ENCODE assay signal across 11 cellular contexts in the genomic region with DNA sequence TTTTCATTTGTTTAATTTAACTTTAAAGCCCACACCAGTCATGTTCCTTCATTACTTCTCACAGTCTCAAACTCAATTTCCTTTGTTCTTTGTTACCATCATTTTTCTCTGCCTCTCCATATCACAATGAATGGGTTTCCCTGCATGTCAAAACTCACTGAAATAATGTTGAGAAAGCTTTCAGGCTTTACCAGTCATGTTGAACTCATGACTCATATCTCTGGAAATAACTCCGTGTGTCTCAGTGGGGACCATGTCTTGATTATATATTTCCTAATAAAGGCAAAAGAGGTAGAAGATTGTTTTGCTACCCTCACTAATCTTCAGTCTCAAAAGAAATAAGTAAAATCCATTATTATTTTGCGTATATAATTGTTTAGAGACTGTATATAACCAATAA.
DNase-seq lines count a peak whose midpoint lies in the region; ATAC-seq and TF ChIP-seq lines count a peak whose summit lies in the region.
"Had no signal": no experiment of that assay in that cellular context is flagged by ENCODE, and none has a peak within 500 bp of the region (broad histone marks: within the 10 kb centered on the region; RNA-seq: fewer than 3 reads in every experiment).

No MANE protein-coding gene starts in this region.

- H3K27me3 Mint-ChIP-seq in activated naive CD8-positive, alpha-beta T cell treated with anti-CD3 and anti-CD28 coated beads, Interleukin-2, amount 50 U/mL, for 24 hours: peaks cover 2% of the 10 kb centered on the region

- DNase-seq in brain microvascular endothelial cell: peak; percentile 72
- no peak for DNase-seq in Right ventricle myocardium superior
- peak; percentile 77 for DNase-seq in stromal cell of bone marrow (ENCODE audit: low read depth)
- no peak for DNase-seq in DMS153 treated with DMSO at 0.1 percent for 48 hours (lab: John Stamatoyannopoulos, UW; ENCODE audit: unreplicated experiment)
- no peak for DNase-seq in D341Med (ENCODE audit: low spot score)
- no peak for DNase-seq in activated naive CD8-positive, alpha-beta T cell treated with anti-CD3 and anti-CD28 coated beads, Interleukin-2, amount 50 U/mL, for 24 hours
- DNase-seq: activated T-cell treated with anti-CD3 and anti-CD28 coated beads, Interleukin-2, amount 50 U/mL, for 72 hours; mucosa of descending colon; NCI-H510A treated with DMSO at 0.1 percent for 48 hours had no signal

- H3K27ac ChIP-seq in brain microvascular endothelial cell: peak overlapping the region; percentile 59

- no peaks in the 10 kb centered on the region for H3K36me3 Mint-ChIP-seq in activated naive CD8-positive, alpha-beta T cell treated with anti-CD3 and anti-CD28 coated beads, Interleukin-2, amount 50 U/mL, for 24 hours (ENCODE audit: low read depth)

- H3K27me3 ChIP-seq in brain microvascular endothelial cell (replicated peaks): no peaks in the 10 kb centered on the region

- no peaks in the 10 kb centered on the region for H3K9me3 Mint-ChIP-seq in activated naive CD8-positive, alpha-beta T cell treated with anti-CD3 and anti-CD28 coated beads, Interleukin-2, amount 50 U/mL, for 24 hours
- H3K9me3 Mint-ChIP-seq: activated T-cell treated with anti-CD3 and anti-CD28 coated beads, Interleukin-2, amount 50 U/mL, for 72 hours had no signal

- H3K4me1 Mint-ChIP-seq in activated naive CD8-positive, alpha-beta T cell treated with anti-CD3 and anti-CD28 coated beads, Interleukin-2, amount 50 U/mL, for 24 hours: no peaks in the 10 kb centered on the region

- in situ Hi-C loops in brain microvascular endothelial cell (cut with HindIII; ENCODE audit: low pct_ligation_motif_present, low sequenced_read_pairs): no loop called here

- H3K4me3 ChIP-seq in brain microvascular endothelial cell (ENCODE audit: low read depth, low read length): no peak overlapping the region
- H3K4me3 ChIP-seq: mucosa of descending colon had no signal

- no peak for TF ChIP-seq CTCF in brain microvascular endothelial cell (IDR thresholded peaks at IDR 0.05; ENCODE audit: low read depth, low read length, missing control alignments)

- H3K27ac Mint-ChIP-seq in activated naive CD8-positive, alpha-beta T cell treated with anti-CD3 and anti-CD28 coated beads, Interleukin-2, amount 50 U/mL, for 24 hours: no peak overlapping the region
- H3K27ac Mint-ChIP-seq: activated T-cell treated with anti-CD3 and anti-CD28 coated beads, Interleukin-2, amount 50 U/mL, for 72 hours had no signal

- no peak overlapping the region for H3K4me3 Mint-ChIP-seq in activated naive CD8-positive, alpha-beta T cell treated with anti-CD3 and anti-CD28 coated beads, Interleukin-2, amount 50 U/mL, for 24 hours
- H3K4me3 Mint-ChIP-seq: activated T-cell treated with anti-CD3 and anti-CD28 coated beads, Interleukin-2, amount 50 U/mL, for 72 hours had no signal

- intact Hi-C loops in Right ventricle myocardium superior (cut with DNase I): no loop called here

- ATAC-seq in HG03432 (IDR thresholded peaks at IDR 0.05; ENCODE audit: unreplicated experiment): peak; percentile 47
- peak; percentile 68 for ATAC-seq in Right ventricle myocardium superior (ENCODE audit: poor library complexity)
- no peak for ATAC-seq in activated naive CD8-positive, alpha-beta T cell treated with anti-CD3 and anti-CD28 coated beads, Interleukin-2, amount 50 U/mL, for 24 hours
- ATAC-seq in GM21737 (IDR thresholded peaks at IDR 0.05; ENCODE audit: unreplicated experiment): no peak
- ATAC-seq: activated T-cell treated with anti-CD3 and anti-CD28 coated beads, Interleukin-2, amount 50 U/mL, for 72 hours; mucosa of descending colon had no signal

- no peaks in the 10 kb centered on the region for H3K36me3 ChIP-seq in brain microvascular endothelial cell (replicated peaks)

Comparison
In these comparisons a context has a peak if more than half of its experiments do, and no peak if none do; other contexts are left out.
1. ATAC-seq: peak in HG03432 (single experiment) and Right ventricle myocardium superior (single experiment); none in activated naive CD8-positive, alpha-beta T cell treated with anti-CD3 and anti-CD28 coated beads, Interleukin-2, amount 50 U/mL, for 24 hours (single experiment) and GM21737 (single experiment).
2. DNase-seq: peak in brain microvascular endothelial cell (single experiment) and stromal cell of bone marrow (single experiment); none in Right ventricle myocardium superior (single experiment), DMS153 treated with DMSO at 0.1 percent for 48 hours (single experiment), D341Med (single experiment) and activated naive CD8-positive, alpha-beta T cell treated with anti-CD3 and anti-CD28 coated beads, Interleukin-2, amount 50 U/mL, for 24 hours (single experiment).